8 cellular contexts compared by ENCODE assay signal in the genomic region with DNA sequence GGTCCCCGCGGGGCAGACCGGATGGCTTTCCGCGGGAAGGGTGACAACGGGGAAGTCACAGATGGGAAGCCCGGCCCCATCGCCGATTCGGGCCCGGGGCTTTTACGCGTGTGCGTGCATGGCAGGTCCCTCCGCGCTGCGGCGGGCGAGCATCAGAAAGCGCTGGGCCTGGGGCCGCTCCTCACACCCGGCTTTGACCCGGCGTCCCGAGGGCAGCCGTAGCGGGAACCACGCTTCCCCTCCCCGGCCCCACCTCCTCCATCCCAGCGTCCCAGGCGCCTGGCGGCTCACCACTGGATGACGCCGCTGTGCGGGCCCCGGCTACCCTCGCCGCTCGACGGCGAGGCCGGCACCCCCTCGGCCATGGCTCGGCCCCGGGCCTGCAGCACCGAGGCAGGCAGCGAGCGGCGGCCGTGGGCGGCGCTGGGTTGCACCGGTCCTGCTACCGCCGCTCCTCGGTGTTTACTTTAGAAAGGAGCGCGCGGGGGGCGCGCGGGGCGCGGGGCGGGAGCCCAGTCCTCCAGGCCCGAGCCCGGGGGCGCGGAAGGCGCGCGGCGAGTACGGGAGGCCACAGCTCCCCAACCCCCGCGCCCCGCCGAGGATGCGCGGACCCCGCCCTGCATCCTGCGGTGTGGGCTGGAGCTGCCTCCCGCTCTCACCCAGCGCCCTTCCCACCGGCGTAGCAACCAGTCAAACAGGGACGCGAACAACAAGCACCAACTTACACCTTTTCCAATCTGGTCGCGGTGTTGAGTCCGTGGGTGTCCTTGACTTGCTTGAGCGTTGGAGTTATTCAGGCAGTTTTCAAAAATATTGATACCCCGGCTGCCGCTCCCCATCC.
DNase-seq lines count a peak whose midpoint lies in the region; ATAC-seq and TF ChIP-seq lines count a peak whose summit lies in the region.

No MANE protein-coding gene starts in this region.

- in situ Hi-C loops in GM13976 (cut with MboI; ENCODE audit: low sequenced_read_pairs, unreplicated experiment) (no loop called here), astrocyte of the spinal cord (cut with HindIII; ENCODE audit: low sequenced_read_pairs) (no loop called here)

- DNase-seq in GM13976 (ENCODE audit: low spot score) = peak; percentile 43
- no peak for DNase-seq in SK-N-MC (ENCODE audit: low read depth, low spot score)
- DNase-seq in astrocyte of the spinal cord (ENCODE audit: low read depth, low spot score) = peak; percentile 60
- DNase-seq in skeletal muscle cell (ENCODE audit: low read depth) = no peak
- DNase-seq in GM10248 (ENCODE audit: extremely low spot score) = no peak

- POLR2A ChIA-PET in GM10248 (lab: Yijun Ruan, JAX) = no interaction called here

- no peak overlapping the region for H3K9ac ChIP-seq in SK-N-MC (ENCODE audit: insufficient read length)
- peak overlapping the region; percentile 69; the same call in 1 of the 2 replicates for H3K9ac ChIP-seq in iPS-20b (ENCODE audit: low read depth, low read length)

- H3K9me3 ChIP-seq in SK-N-MC (ENCODE audit: low read depth, low read length) (no peaks in the 10 kb centered on the region), iPS-20b (ENCODE audit: insufficient read depth, low read depth, low read length) (no peaks in the 10 kb centered on the region)

- H3K27ac ChIP-seq in SK-N-MC (no peak overlapping the region), iPS-20b (ENCODE audit: low read length) (no peak overlapping the region)

- TF ChIP-seq CTCF in GM13976 (IDR thresholded peaks at IDR 0.05; ENCODE audit: borderline replicate concordance, control extremely low read depth, extremely low read depth, insufficient read depth, missing control alignments) (no peak), astrocyte of the spinal cord (IDR thresholded peaks at IDR 0.05; ENCODE audit: low read depth, low read length) (no peak), GM10248 (IDR thresholded peaks at IDR 0.05; ENCODE audit: control extremely low read depth, extremely low read depth, low read depth, missing control alignments) (no peak)

- H3K4me3 ChIP-seq in SK-N-MC = peak overlapping the region; percentile 36
- H3K4me3 ChIP-seq in astrocyte of the spinal cord (ENCODE audit: low read depth, low read length) = peak overlapping the region; percentile 47
- H3K4me3 ChIP-seq in iPS-20b (ENCODE audit: low read length) = peak overlapping the region; percentile 51; the same call in 1 of the 2 replicates
- peak overlapping the region; percentile 60 for H3K4me3 ChIP-seq in skeletal muscle cell (ENCODE audit: low read depth, low read length)

- peaks cover 33% of the 10 kb centered on the region for H3K27me3 ChIP-seq in iPS-20b (ENCODE audit: insufficient read depth, low read length)

- peaks cover 18% of the 10 kb centered on the region; the same call in 1 of the 2 replicates for H3K4me1 ChIP-seq in iPS-20b (ENCODE audit: insufficient read depth, low read length)

- H3K36me3 ChIP-seq in SK-N-MC (ENCODE audit: insufficient read depth, low read length) (no peaks in the 10 kb centered on the region), iPS-20b (ENCODE audit: insufficient read depth, low read depth, low read length) (no peaks in the 10 kb centered on the region)

- ATAC-seq in HG02938 (IDR thresholded peaks at IDR 0.05; ENCODE audit: unreplicated experiment) = no peak
- ATAC-seq in GM18502 (IDR thresholded peaks at IDR 0.05; ENCODE audit: poor library complexity, unreplicated experiment) = no peak

- CTCF ChIA-PET in GM10248 (lab: Yijun Ruan, JAX) = no interaction called here

Comparison
In these comparisons a context has a peak if more than half of its experiments do, and no peak if none do; other contexts are left out.
1. DNase-seq: peak in GM13976 (single experiment) and astrocyte of the spinal cord (single experiment); none in SK-N-MC (single experiment), skeletal muscle cell (single experiment) and GM10248 (single experiment).
2. Peak in every context shown above with its lines, with median percentiles within 50 percentile points of each other: H3K4me3 ChIP-seq.